ENCODE assay signal across 8 cellular contexts in genomic region chr2:25664531-25665307, GRCh38. TPM values are rescaled to one million over a fixed set of nuclear protein-coding genes. Genes with fewer than 3 reads are reported as not detected.
DNase-seq lines count a peak whose midpoint lies in the region; ATAC-seq and TF ChIP-seq lines count a peak whose summit lies in the region.

No MANE protein-coding gene starts in this region.

- no peak for ATAC-seq in CD8-positive, alpha-beta T cell
- ATAC-seq in GM23338 (peak; percentile 96), lung (ENCODE audit: insufficient read depth, low FRiP score) (peak; percentile 77), GM19023 (IDR thresholded peaks at IDR 0.05; ENCODE audit: unreplicated experiment) (no peak)

- H2AFZ ChIP-seq in GM23338: no peak overlapping the region

- peak overlapping the region; percentile 53 for H3K4me3 Mint-ChIP-seq in CD8-positive, alpha-beta T cell
- 0 out of 3 replicates have a peak overlapping the region, but pooled peaks have one; percentile 5 for H3K4me3 Mint-ChIP-seq in GM23338

- no peaks in the 10 kb centered on the region for H3K9me3 Mint-ChIP-seq in CD8-positive, alpha-beta T cell
- H3K9me3 Mint-ChIP-seq in GM23338: no peaks in the 10 kb centered on the region

- H3K36me3 Mint-ChIP-seq in CD8-positive, alpha-beta T cell: no peaks in the 10 kb centered on the region
- H3K36me3 Mint-ChIP-seq in GM23338 (ENCODE audit: low read depth): no peaks in the 10 kb centered on the region

- H3K4me1 ChIP-seq in CD8-positive, alpha-beta T cell (ENCODE audit: insufficient read depth, low read length): no peaks in the 10 kb centered on the region
- H3K4me1 ChIP-seq in GM23338 (ENCODE audit: insufficient read depth) (peaks cover 18% of the 10 kb centered on the region), Peyer's patch (no peaks in the 10 kb centered on the region), lung (ENCODE audit: control insufficient read depth in 2 of 2, insufficient read depth in 2 of 2, low read length in 2 of 2) (no peaks in the 10 kb centered on the region), tibial nerve (peaks cover 0 to 4% (median 0%) of the 10 kb centered on the region in 4 donors)

- no peak overlapping the region for H3K27ac ChIP-seq in CD8-positive, alpha-beta T cell (ENCODE audit: low read depth, low read length)
- H3K27ac ChIP-seq in GM23338 (ENCODE audit: low read depth) (no peak overlapping the region), Peyer's patch (no peak overlapping the region), dorsolateral prefrontal cortex (no peak overlapping the region), lung (ENCODE audit: low read depth in 1 of 2, low read length in 1 of 2) (no peak overlapping the region), tibial nerve (no peak overlapping the region)

- H3K27me3 Mint-ChIP-seq in CD8-positive, alpha-beta T cell (ENCODE audit: low read depth): no peaks in the 10 kb centered on the region
- peaks cover 7% of the 10 kb centered on the region for H3K27me3 Mint-ChIP-seq in GM23338 (ENCODE audit: insufficient read depth, low read depth, poor library complexity)

- 39% methylated on average over 11 of the region's 11 CpGs for WGBS in lung, 2 donors
- 38% methylated on average over 11 of the region's 11 CpGs for WGBS in tibial nerve, 2 donors

- H3K79me2 ChIP-seq in GM23338 (replicated peaks; ENCODE audit: insufficient read depth): peaks cover 88% of the 10 kb centered on the region

- no peaks in the 10 kb centered on the region for H3K36me3 ChIP-seq in CD8-positive, alpha-beta T cell (ENCODE audit: insufficient read depth, low read length)
- no peaks in the 10 kb centered on the region for H3K36me3 ChIP-seq in GM23338 (ENCODE audit: insufficient read depth)
- no peaks in the 10 kb centered on the region for H3K36me3 ChIP-seq in Peyer's patch
- no peaks in the 10 kb centered on the region for H3K36me3 ChIP-seq in lung (ENCODE audit: control insufficient read depth in 2 of 2, insufficient read depth in 2 of 2, low read length in 2 of 2)
- no peaks in the 10 kb centered on the region for H3K36me3 ChIP-seq in tibial nerve

- CTCF ChIA-PET in CD8-positive, alpha-beta T cell (lab: Charles Lee): interaction anchor here (0.9 to 1.6 kb wide), 9 partner anchors 9 to 288 kb away, joined by 3 to 5 read pairs (median 4); partner anchors contain the start of gene DTNB

- H3K27ac Mint-ChIP-seq in CD8-positive, alpha-beta T cell: no peak overlapping the region
- peak overlapping the region; percentile 92 for H3K27ac Mint-ChIP-seq in GM23338

- intact Hi-C loops in CD8-positive, alpha-beta T cell (cut with DNase I, micrococcal nuclease): no loop called here
- intact Hi-C loops in dorsolateral prefrontal cortex (cut with DNase I): loop anchor here (2.0 kb wide), 1 partner anchor 58 kb away; no protein-coding TSS in a partner anchor

- no peaks in the 10 kb centered on the region for H3K27me3 ChIP-seq in CD8-positive, alpha-beta T cell (ENCODE audit: insufficient read depth, low read length)
- H3K27me3 ChIP-seq in GM23338 (ENCODE audit: insufficient read depth) (no peaks in the 10 kb centered on the region), Peyer's patch (no peaks in the 10 kb centered on the region), dorsolateral prefrontal cortex (no peaks in the 10 kb centered on the region), lung (ENCODE audit: control insufficient read depth, insufficient read depth) (no peaks in the 10 kb centered on the region), tibial nerve (no peaks in the 10 kb centered on the region)

- H3K9me3 ChIP-seq in CD8-positive, alpha-beta T cell (ENCODE audit: low read length): no peaks in the 10 kb centered on the region
- H3K9me3 ChIP-seq in Peyer's patch: no peaks in the 10 kb centered on the region
- H3K9me3 ChIP-seq in lung (ENCODE audit: control insufficient read depth in 2 of 2, insufficient read depth in 1 of 2, low read length in 1 of 2): no peaks in the 10 kb centered on the region
- no peaks in the 10 kb centered on the region for H3K9me3 ChIP-seq in tibial nerve

- POLR2A ChIA-PET in CD8-positive, alpha-beta T cell (lab: Charles Lee): interaction anchor here (0.6 kb wide), 1 partner anchor 578 kb away, joined by 3 read pairs; no protein-coding TSS in a partner anchor

- TF ChIP-seq POLR2A in Peyer's patch (IDR thresholded peaks at IDR 0.05) (no peak), tibial nerve (IDR thresholded peaks at IDR 0.05) (no peak)

- no peak for TF ChIP-seq EP300 in tibial nerve (IDR thresholded peaks at IDR 0.05)

- H3K9me2 ChIP-seq in GM23338 (ENCODE audit: insufficient read depth): no peaks in the 10 kb centered on the region

- no peaks in the 10 kb centered on the region for H3F3A ChIP-seq in GM23338 (replicated peaks; ENCODE audit: low read depth)

- DNase-seq in CD8-positive, alpha-beta T cell: peak in 2 of 7 experiments; percentile 5 to 14
- DNase-seq in GM23338 (ENCODE audit: low spot score) (peak; percentile 95), Peyer's patch (peak in 2 of 3 donors; percentile 27 to 69), dorsolateral prefrontal cortex (peak in 4 of 10 donors; percentile 45 to 63 (median 56)), lung (ENCODE audit: low spot score) (peak; percentile 54), tibial nerve (ENCODE audit: low spot score in 2 of 2) (peak; percentile 25 to 66), SKM-1 treated with dmso at 0.1 percent for 144 hours (lab: John Stamatoyannopoulos, UW; ENCODE audit: unreplicated experiment) (no peak)

- no peak for TF ChIP-seq CTCF in CD8-positive, alpha-beta T cell (IDR thresholded peaks at IDR 0.05)
- TF ChIP-seq CTCF in GM23338 (conservative IDR thresholded peaks at IDR 0.05; ENCODE audit: low read depth in 2 of 2) (peak; percentile 88 to 92), Peyer's patch (IDR thresholded peaks at IDR 0.05) (peak in 4 of 6 experiments; percentile 37 to 67 (median 60)), dorsolateral prefrontal cortex (IDR thresholded peaks at IDR 0.05 in 54 of 56, conservative IDR thresholded peaks at IDR 0.05 in 2 of 56; ENCODE audit: low read depth in 1 of 56, partially characterized antibody in 56 of 56) (peak; percentile 26 to 84 (median 66)), lung (IDR thresholded peaks at IDR 0.05; ENCODE audit: control extremely low read depth, extremely low read depth) (peak; percentile 66), tibial nerve (IDR thresholded peaks at IDR 0.05) (peak; percentile 28 to 66 (median 55))

- peak overlapping the region; percentile 13 for H3K4me2 ChIP-seq in GM23338

- H3K4me1 Mint-ChIP-seq in CD8-positive, alpha-beta T cell (ENCODE audit: low read depth): peaks cover 29% of the 10 kb centered on the region
- peaks cover 23% of the 10 kb centered on the region; the same call in 2 of the 3 replicates for H3K4me1 Mint-ChIP-seq in GM23338

- 0 out of 2 replicates have a peak, but pooled peaks cover 13% of the 10 kb centered on the region for H4K20me1 ChIP-seq in GM23338 (replicated peaks; ENCODE audit: insufficient read depth)

- no peak overlapping the region for H3K4me3 ChIP-seq in CD8-positive, alpha-beta T cell (ENCODE audit: low read depth, low read length)
- H3K4me3 ChIP-seq in GM23338: no peak overlapping the region
- no peak overlapping the region for H3K4me3 ChIP-seq in Peyer's patch
- peak overlapping the region in 4 of 59 donors; percentile 0 to 28 (median 14) for H3K4me3 ChIP-seq in dorsolateral prefrontal cortex
- H3K4me3 ChIP-seq in lung: no peak overlapping the region
- no peak overlapping the region for H3K4me3 ChIP-seq in tibial nerve

TF ChIP-seq in GM23338, 12 proteins besides CTCF, POLR2A, EP300 and RAD21 (continues in another document):
- no peak for TF ChIP-seq JUNB (IDR thresholded peaks at IDR 0.05; ENCODE audit: unreplicated experiment)
- TF ChIP-seq POLR2AphosphoS5 (IDR thresholded peaks at IDR 0.05; ENCODE audit: low read depth): no peak

RNA-seq across cellular contexts. Expression of gene DTNB, which starts 8.7 kb away (rescaled TPM):
- total RNA-seq in CD8-positive, alpha-beta T cell: 10 to 100 TPM; 27.1 to 33.2 TPM
- total RNA-seq in GM23338 (2014; rRNA removed; shearing (Covaris generic)): 22.1 and 27.5 TPM in 2 replicates
- 29.4 and 32.1 TPM in 2 replicates for polyA plus RNA-seq in GM23338 (2016; fragmentation: Nextera tagmentation; extraction: Ambion mirVana)
- 10 to 100 TPM in 1 of 4 donors, 1 to 10 TPM in 2, under 1 TPM in 1; 0.70 to 23.1 (median 6.1) TPM for total RNA-seq in Peyer's patch
- total RNA-seq in dorsolateral prefrontal cortex: 100 to 1,000 TPM in 78 of 120 experiments, 10 to 100 TPM in 42; 74.4 to 162 (median 104) TPM
- 10 to 100 TPM; 24.5 to 35.2 TPM for total RNA-seq in lung
- 10 to 100 TPM; 10.1 to 16.4 TPM for polyA plus RNA-seq in lung
- total RNA-seq in tibial nerve: 10 to 100 TPM in 2 of 4 donors, 1 to 10 TPM in 2; 9.4 to 18.6 (median 13.1) TPM

Comparison
In these comparisons a context has a peak if more than half of its experiments do, and no peak if none do; other contexts are left out.
1. ATAC-seq: peak in GM23338 (single experiment) and lung (single experiment); none in CD8-positive, alpha-beta T cell (single experiment) and GM19023 (single experiment).
2. intact Hi-C loops: an anchor here in dorsolateral prefrontal cortex (2.0 kb wide); none called in CD8-positive, alpha-beta T cell.